Comparison of ENCODE assay signal across 8 cellular contexts in the genomic region with DNA sequence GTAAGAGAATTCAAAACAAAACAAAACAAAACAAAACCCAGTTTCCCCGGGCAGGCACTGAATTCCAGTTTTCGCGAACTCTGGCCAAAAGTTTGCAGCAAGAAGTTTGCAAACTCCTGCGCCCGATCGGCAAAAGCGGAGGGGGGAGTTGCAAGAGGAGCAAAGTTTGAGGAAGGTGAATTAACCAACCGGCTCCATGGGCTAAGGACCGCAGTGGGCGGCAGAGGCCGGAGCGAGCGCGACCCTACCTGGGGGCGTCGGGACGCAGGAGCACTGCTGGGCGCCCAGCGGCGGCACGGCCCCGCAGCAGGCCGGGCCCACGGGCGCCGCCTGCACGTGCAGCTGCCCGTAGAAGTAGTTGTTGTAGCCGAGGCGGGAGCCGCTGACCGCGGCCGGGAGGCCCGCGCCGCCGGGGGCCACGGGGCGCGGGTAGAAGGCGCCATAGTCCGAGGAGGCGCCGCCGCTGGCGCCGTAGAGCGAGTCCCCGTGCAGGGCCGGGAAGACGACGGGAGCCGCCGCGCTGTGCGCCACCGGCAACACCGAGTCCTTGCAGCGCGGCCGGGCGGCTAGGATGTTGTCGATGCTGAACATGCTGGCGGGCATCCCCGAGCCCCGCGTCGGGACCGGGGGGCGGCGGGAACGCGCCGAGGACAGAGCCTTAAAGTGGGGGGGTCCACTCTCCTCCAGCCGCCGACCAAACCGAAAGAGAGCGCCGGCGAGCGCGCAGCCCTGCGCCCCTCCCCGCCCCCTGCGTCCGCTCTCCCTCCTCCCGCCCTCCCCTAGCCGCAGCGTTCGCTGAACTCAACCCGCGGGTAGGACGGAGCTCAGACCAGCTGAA. TPM values are rescaled to one million over a fixed set of nuclear protein-coding genes. Genes with fewer than 3 reads are reported as not detected.
DNase-seq lines count a peak whose midpoint lies in the region; ATAC-seq and TF ChIP-seq lines count a peak whose summit lies in the region.

A gene (minus strand): TSS at position 701 of the 838 bp plus-strand sequence. CDS start 98 bp downstream, at position 603.

- H3K9me3 ChIP-seq in SJCRH30 (replicated peaks), result no peaks in the 10 kb centered on the region

- no peaks in the 10 kb centered on the region for H3K36me3 ChIP-seq in SJCRH30

- H3K9me3 Mint-ChIP-seq in nephron, result peaks cover 2% of the 10 kb centered on the region

- H3K4me3 ChIP-seq in SJCRH30, result peak within 1 kb of the TSS; percentile 53

- H3K4me1 ChIP-seq in SJCRH30, result no peaks in the 10 kb centered on the region

- peaks cover 40% of the 10 kb centered on the region for H3K4me1 Mint-ChIP-seq in nephron

- H3K27me3 ChIP-seq in SJCRH30, result 0 out of 2 replicates have a peak, but pooled peaks cover 3% of the 10 kb centered on the region

- peak; percentile 60 for ATAC-seq in esophagus mucosa
- ATAC-seq in GM21526 (IDR thresholded peaks at IDR 0.05; ENCODE audit: low FRiP score, unreplicated experiment), result no peak

- H3K27ac ChIP-seq in SJCRH30, result no peak within 1 kb of the TSS

- no peak for TF ChIP-seq CTCF in nephron (IDR thresholded peaks at IDR 0.05; ENCODE audit: unreplicated experiment in 3 of 3)

- H3K27me3 Mint-ChIP-seq in nephron (ENCODE audit: low read depth), result peaks cover 100% of the 10 kb centered on the region

- peaks cover 9% of the 10 kb centered on the region for H3K36me3 Mint-ChIP-seq in nephron (ENCODE audit: low read depth)

- DNase-seq in NCI-H82 (lab: John Stamatoyannopoulos, UW), result peak; percentile 67
- no peak for DNase-seq in NCI-H82 treated with DMSO at 0.1 percent for 48 hours (lab: John Stamatoyannopoulos, UW; ENCODE audit: unreplicated experiment)
- DNase-seq in SJCRH30, result peak; percentile 21 to 36
- DNase-seq in hippocampal formation (lab: John Stamatoyannopoulos, UW), result no peak
- DNase-seq in activated gamma-delta T cell treated with Interleukin-2 at 50 U/mL for 16 hours, result no peak

- peak within 1 kb of the TSS; percentile 79 to 89 (median 88) for H3K4me3 Mint-ChIP-seq in nephron

- H3K27ac Mint-ChIP-seq in nephron, result peak within 1 kb of the TSS in 2 of 3 experiments; percentile 63 to 72

RNA-seq across cellular contexts. Expression of the gene that starts here (rescaled TPM):
- total RNA-seq in SJCRH30 (2014; rRNA removed; shearing (Covaris generic)), result 0.10 and 0.43 TPM in 2 replicates
- total RNA-seq in esophagus mucosa, result 0.32 TPM

Comparison
In these comparisons a context has a peak if more than half of its experiments do, and no peak if none do; other contexts are left out.
1. Peak in DNase-seq and H3K4me3 ChIP-seq in SJCRH30; RNA of the gene not detected or under 1 TPM.
2. Peak in ATAC-seq in esophagus mucosa; RNA of the gene not detected or under 1 TPM.